In genomic region chr12:108635997-108636808, GRCh38 we compare ENCODE assay signal across 11 cellular contexts. TPM values are rescaled to one million over a fixed set of nuclear protein-coding genes. Genes with fewer than 3 reads are reported as not detected.
DNase-seq lines count a peak whose midpoint lies in the region; ATAC-seq, FAIRE-seq and TF ChIP-seq lines count a peak whose summit lies in the region.
"Had no signal": no experiment of that assay in that cellular context is flagged by ENCODE, and none has a peak within 500 bp of the region (broad histone marks: within the 10 kb centered on the region; RNA-seq: fewer than 3 reads in every experiment).

No MANE protein-coding gene starts in this region.

- H3K27me3 ChIP-seq in Peyer's patch (no peaks in the 10 kb centered on the region), endothelial cell of umbilical vein (ENCODE audit: control insufficient read depth in 2 of 2, insufficient read depth in 2 of 2, low read length in 2 of 2) (no peaks in the 10 kb centered on the region)
- H3K27me3 ChIP-seq: heart left ventricle had no signal

- H3K27ac ChIP-seq in Peyer's patch = peak overlapping the region in 3 of 4 donors; percentile 57 to 94 (median 89)
- H3K27ac ChIP-seq in endothelial cell of umbilical vein (ENCODE audit: insufficient read depth, low read depth, low read length) = no peak overlapping the region
- H3K27ac ChIP-seq: tibial artery had no signal

- TF ChIP-seq POLR2A in Peyer's patch (IDR thresholded peaks at IDR 0.05) (no peak), endothelial cell of umbilical vein (IDR thresholded peaks at IDR 0.05; ENCODE audit: low read depth, low read length) (peak; percentile 23)

- peaks cover 73% of the 10 kb centered on the region for H3K4me1 Mint-ChIP-seq in CD14-positive monocyte

- ATAC-seq in GM19351 (IDR thresholded peaks at IDR 0.05; ENCODE audit: unreplicated experiment) = peak; percentile 2
- ATAC-seq in HG03565 (IDR thresholded peaks at IDR 0.05; ENCODE audit: unreplicated experiment) = no peak

- no peaks in the 10 kb centered on the region for H3K9me3 ChIP-seq in Peyer's patch
- no peaks in the 10 kb centered on the region for H3K9me3 ChIP-seq in endothelial cell of umbilical vein (replicated peaks; ENCODE audit: control insufficient read depth, insufficient read depth, low read length)
- H3K9me3 ChIP-seq: heart left ventricle, tibial artery had no signal

- DNase-seq in CD14-positive monocyte (ENCODE audit: low spot score) (no peak), Peyer's patch (no peak), endothelial cell of umbilical vein (ENCODE audit: low read depth, low spot score) (no peak), NCI-H2171 treated with DMSO at 0.1 percent for 48 hours (lab: John Stamatoyannopoulos, UW) (no peak), HEK293T (ENCODE audit: extremely low spot score) (no peak), T1000 (lab: John Stamatoyannopoulos, UW) (no peak)
- DNase-seq: H7 had no signal

- BruUV-seq in endothelial cell of umbilical vein (replicated peaks; lab: Mats Ljungman, UMichigan) = no TSS peak

- FAIRE-seq in endothelial cell of umbilical vein (lab: Jason Lieb, UNC) = no peak

- POLR2A ChIA-PET in endothelial cell of umbilical vein (lab: Charles Lee) (no interaction called here), HEK293T (lab: Yijun Ruan, JAX) (no interaction called here)

- no peaks in the 10 kb centered on the region for H3K9me1 ChIP-seq in endothelial cell of umbilical vein (replicated peaks; ENCODE audit: control insufficient read depth, extremely low read depth, insufficient read depth, low read length)

- no peak overlapping the region for H3K4me3 Mint-ChIP-seq in CD14-positive monocyte

- H3K36me3 Mint-ChIP-seq in CD14-positive monocyte = peaks cover 5 to 7% of the 10 kb centered on the region in 2 donors

- H3K4me3 ChIP-seq in Peyer's patch = peak overlapping the region in 1 of 4 donors; percentile 17
- no peak overlapping the region for H3K4me3 ChIP-seq in endothelial cell of umbilical vein (replicated peaks in 1 of 3; ENCODE audit: insufficient read depth in 1 of 3, low read depth in 1 of 3, low read length in 3 of 3)
- H3K4me3 ChIP-seq: tibial artery had no signal

- no peak overlapping the region for H3K4me2 ChIP-seq in endothelial cell of umbilical vein (ENCODE audit: insufficient read depth, low read length)

- intact Hi-C loops in CD14-positive monocyte (cut with micrococcal nuclease) = no loop called here
- intact Hi-C loops in endothelial cell of umbilical vein (cut with micrococcal nuclease) = no loop called here

- CTCF ChIA-PET in endothelial cell of umbilical vein (lab: Charles Lee) = interaction anchor here (0.8 to 7.3 kb wide), 5 partner anchors 16 to 315 kb away, joined by 3 to 37 read pairs (median 4); no protein-coding TSS in a partner anchor
- CTCF ChIA-PET in HEK293T (lab: Yijun Ruan, JAX) = interaction anchor here (0.6 kb wide), 2 partner anchors 18 to 23 kb away, joined by 4 read pairs; no protein-coding TSS in a partner anchor

- H3K36me3 ChIP-seq in Peyer's patch = no peaks in the 10 kb centered on the region
- no peaks in the 10 kb centered on the region for H3K36me3 ChIP-seq in endothelial cell of umbilical vein (ENCODE audit: control insufficient read depth in 2 of 2, extremely low read depth in 1 of 2, insufficient read depth in 2 of 2, low read length in 2 of 2)
- H3K36me3 ChIP-seq: heart left ventricle, tibial artery had no signal

- peaks cover 0 to 38% (median 13%) of the 10 kb centered on the region in 4 donors for H3K4me1 ChIP-seq in Peyer's patch
- peaks cover 12% of the 10 kb centered on the region for H3K4me1 ChIP-seq in endothelial cell of umbilical vein (ENCODE audit: control insufficient read depth, extremely low read depth, insufficient read depth, low read length)

- no peaks in the 10 kb centered on the region for H3K79me2 ChIP-seq in endothelial cell of umbilical vein (ENCODE audit: control insufficient read depth, insufficient read depth, low read length)

- dilution Hi-C loops in endothelial cell of umbilical vein (cut with MboI; ENCODE audit: extremely low pct_ligation_motif_present, low sequenced_read_pairs) = no loop called here

- TF ChIP-seq CTCF in CD14-positive monocyte (IDR thresholded peaks at IDR 0.05) = no peak
- no peak for TF ChIP-seq CTCF in Peyer's patch (IDR thresholded peaks at IDR 0.05)
- no peak for TF ChIP-seq CTCF in endothelial cell of umbilical vein (IDR thresholded peaks at IDR 0.05; ENCODE audit: extremely low read depth in 1 of 2, insufficient read depth in 1 of 2, low read depth in 1 of 2, low read length in 2 of 2)

- no peak overlapping the region for H3K9ac ChIP-seq in endothelial cell of umbilical vein (replicated peaks; ENCODE audit: extremely low read depth, insufficient read depth, low read length)

- H3K9me3 Mint-ChIP-seq in CD14-positive monocyte = peaks cover 0 to 4% (median 0%) of the 10 kb centered on the region in 7 donors

- peaks cover 0 to 2% (median 0%) of the 10 kb centered on the region in 3 donors for H3K27me3 Mint-ChIP-seq in CD14-positive monocyte (ENCODE audit: low read depth in 3 of 3)

- peak overlapping the region; percentile 98 to 100 (median 100) for H3K27ac Mint-ChIP-seq in CD14-positive monocyte

- no peaks in the 10 kb centered on the region for H4K20me1 ChIP-seq in endothelial cell of umbilical vein (replicated peaks; ENCODE audit: control insufficient read depth, extremely low read depth, insufficient read depth, low read length)

- H2AFZ ChIP-seq in endothelial cell of umbilical vein (ENCODE audit: low read depth, low read length) = no peak overlapping the region

TF ChIP-seq in endothelial cell of umbilical vein, 7 proteins besides CTCF, POLR2A, EP300 and RAD21:
- TF ChIP-seq JUN (IDR thresholded peaks at IDR 0.05; ENCODE audit: borderline replicate concordance, insufficient read depth, insufficient read length, low read depth) (no peak), GATA2 (IDR thresholded peaks at IDR 0.05; ENCODE audit: insufficient read depth, insufficient read length, low read depth, low read length) (no peak), FOS (IDR thresholded peaks at IDR 0.05; ENCODE audit: borderline replicate concordance, insufficient read depth, low read length) (no peak)
TF ChIP-seq in endothelial cell of umbilical vein: peak in this region for 0.

TF ChIP-seq in HEK293T, 16 proteins besides CTCF, POLR2A, EP300 and RAD21:
- TF ChIP-seq SUZ12 (IDR thresholded peaks at IDR 0.05) (no peak), LEF1 (IDR thresholded peaks at IDR 0.05; ENCODE audit: borderline replicate concordance) (no peak), SP1 (IDR thresholded peaks at IDR 0.05) (no peak), ARNT (IDR thresholded peaks at IDR 0.05) (no peak), FOXK2 (IDR thresholded peaks at IDR 0.05) (no peak), PKNOX1 (IDR thresholded peaks at IDR 0.05) (no peak), FOXA1 (IDR thresholded peaks at IDR 0.05) (no peak), NFRKB (IDR thresholded peaks at IDR 0.05) (no peak), ZNF384 (IDR thresholded peaks at IDR 0.05) (no peak), BHLHE40 (IDR thresholded peaks at IDR 0.05; ENCODE audit: borderline replicate concordance) (no peak), L3MBTL2 (conservative IDR thresholded peaks at IDR 0.05) (no peak), FOXM1 (IDR thresholded peaks at IDR 0.05; ENCODE audit: borderline replicate concordance) (no peak), TARDBP (IDR thresholded peaks at IDR 0.05) (no peak), HDGF (IDR thresholded peaks at IDR 0.05; ENCODE audit: borderline replicate concordance) (no peak), CTBP1 (IDR thresholded peaks at IDR 0.05; ENCODE audit: borderline replicate concordance) (no peak), ELF4 (IDR thresholded peaks at IDR 0.05) (no peak)

RNA-seq across cellular contexts. Expression of gene SELPLG, which starts 2.5 kb away (rescaled TPM):
- 100 to 1,000 TPM; 247 to 349 TPM for polyA plus RNA-seq in CD14-positive monocyte
- 1 to 10 TPM; 2.4 to 9.4 (median 5.9) TPM for total RNA-seq in Peyer's patch
- total RNA-seq in endothelial cell of umbilical vein = 0.62 and 1.2 TPM in 2 replicates
- 1.0 and 1.8 TPM in 2 replicates for polyA plus RNA-seq in endothelial cell of umbilical vein
- 0.52 and 0.71 TPM in 2 replicates for polyA plus RNA-seq in endothelial cell of umbilical vein (2011; cell fraction: cytosol; rRNA removed)
- 1.0 and 1.6 TPM in 2 replicates for polyA plus RNA-seq in endothelial cell of umbilical vein (2011; cell fraction: nucleus; rRNA removed)
- 0.29 and 0.68 TPM in 2 replicates for polyA plus RNA-seq in endothelial cell of umbilical vein (2012)
- polyA minus RNA-seq in endothelial cell of umbilical vein = 0.34 and 0.62 TPM in 2 replicates
- polyA minus RNA-seq in endothelial cell of umbilical vein (2011; cell fraction: cytosol; rRNA and poly(A)+ RNA removed) = 1.1 TPM
- 0.53 and 0.91 TPM in 2 replicates for polyA minus RNA-seq in endothelial cell of umbilical vein (2011; cell fraction: nucleus; rRNA and poly(A)+ RNA removed)

RNA-seq across cellular contexts. Expression of gene TMEM119, which starts 38.3 kb away (rescaled TPM):
- under 1 TPM; 0.18 to 0.56 TPM for polyA plus RNA-seq in CD14-positive monocyte
- total RNA-seq in Peyer's patch = 10 to 100 TPM in 1 of 4 donors, 1 to 10 TPM in 3; 1.8 to 17.3 (median 3.4) TPM
- not detected in 2 replicates for total RNA-seq in endothelial cell of umbilical vein
- polyA plus RNA-seq in endothelial cell of umbilical vein = not detected in 2 replicates
- not detected in 2 replicates for polyA plus RNA-seq in endothelial cell of umbilical vein (2011; cell fraction: cytosol; rRNA removed)
- polyA plus RNA-seq in endothelial cell of umbilical vein (2011; cell fraction: nucleus; rRNA removed) = not detected in 2 replicates
- polyA plus RNA-seq in endothelial cell of umbilical vein (2012) = not detected in 2 replicates
- not detected in 2 replicates for polyA minus RNA-seq in endothelial cell of umbilical vein
- not detected for polyA minus RNA-seq in endothelial cell of umbilical vein (2011; cell fraction: cytosol; rRNA and poly(A)+ RNA removed)
- polyA minus RNA-seq in endothelial cell of umbilical vein (2011; cell fraction: nucleus; rRNA and poly(A)+ RNA removed) = not detected in 2 replicates
